Comparison of ENCODE assay signal across 22 cellular contexts in genomic region chr16:85289760-85290625, GRCh38.
A peak's percentile ranks its signal among the peaks of the same experiment; 100 is the strongest.
DNase-seq lines count a peak whose midpoint lies in the region; ATAC-seq and TF ChIP-seq lines count a peak whose summit lies in the region.
"Had no signal": no experiment of that assay in that cellular context is flagged by ENCODE, and none has a peak within 500 bp of the region (broad histone marks: within the 10 kb centered on the region; RNA-seq: fewer than 3 reads in every experiment).

No MANE protein-coding gene starts in this region.

- POLR2A ChIA-PET in Panc1 (lab: Charles Lee), result interaction anchor here (1.0 kb wide), 1 partner anchor 22 kb away, joined by 8 read pairs; no protein-coding TSS in a partner anchor

- H3K27ac ChIP-seq in Panc1 (ENCODE audit: low read length) (peak overlapping the region; percentile 76; the same call in 1 of the 2 replicates), neuronal stem cell (replicated peaks; ENCODE audit: low read length) (no peak overlapping the region)
- H3K27ac ChIP-seq: HL-60 had no signal

- TF ChIP-seq CTCF in BE2C (IDR thresholded peaks at IDR 0.05; ENCODE audit: low read depth, low read length) (peak; percentile 17; the same call in 1 of the 2 replicates), Panc1 (IDR thresholded peaks at IDR 0.05) (no peak)

- H3K9me3 ChIP-seq in BE2C (no peaks in the 10 kb centered on the region), Panc1 (ENCODE audit: control insufficient read depth, insufficient read depth, low read depth, low read length) (no peaks in the 10 kb centered on the region), neuronal stem cell (replicated peaks in 1 of 2; ENCODE audit: control insufficient read depth in 2 of 2, insufficient read depth in 1 of 2, low read depth in 1 of 2, low read length in 2 of 2) (peaks cover 0 to 3% of the 10 kb centered on the region in 2 donors)
- H3K9me3 ChIP-seq: heart left ventricle had no signal

- H3K27ac Mint-ChIP-seq in dendritic cell treated with granulocyte-macrophage colony-stimulating factor and Interleukin-4, amounts not matched to agents 40 ng/mL and 50 ng/mL, for 4 days, result peak overlapping the region; percentile 92
- H3K27ac Mint-ChIP-seq: activated CD4-positive, alpha-beta memory T cell treated with anti-CD3 and anti-CD28 coated beads, Interleukin-2, amount 10 ng/mL, durations not matched to agents 7 days and 5 days; stimulated activated naive B cell treated with anti-CD40 and anti-IgM and Interleukin-4, amounts not matched to agents 10 μg/mL and 1 μg/mL and 100 μg/mL, for 72 hours had no signal

- BruUV-seq in Panc1 (replicated peaks; lab: Mats Ljungman, UMichigan), result no TSS peak

- no peak overlapping the region for H2BK15ac ChIP-seq in neuronal stem cell (ENCODE audit: low read length)

- peaks cover 10% of the 10 kb centered on the region for H3K27me3 Mint-ChIP-seq in dendritic cell treated with granulocyte-macrophage colony-stimulating factor and Interleukin-4, amounts not matched to agents 40 ng/mL and 50 ng/mL, for 4 days
- H3K27me3 Mint-ChIP-seq: activated CD4-positive, alpha-beta memory T cell treated with anti-CD3 and anti-CD28 coated beads, Interleukin-2, amount 10 ng/mL, durations not matched to agents 7 days and 5 days had no signal

- intact Hi-C loops in Panc1 (cut with micrococcal nuclease; ENCODE audit: unreplicated experiment), result no loop called here
- intact Hi-C loops in dendritic cell treated with granulocyte-macrophage colony-stimulating factor and Interleukin-4, amounts not matched to agents 40 ng/mL and 50 ng/mL, for 4 days (cut with micrococcal nuclease), result loop anchor here (10.0 kb wide), 1 partner anchor 175 kb away; the partner anchor contains the start of gene CIBAR2

- ATAC-seq in Panc1, result peak; percentile 43; the same call in 1 of the 2 replicates
- no peak for ATAC-seq in HG03439 (IDR thresholded peaks at IDR 0.05; ENCODE audit: unreplicated experiment)
- ATAC-seq: heart left ventricle; left cardiac atrium; SK-N-SH treated with all-trans-retinoic acid at 6 μM for 48 hours; stimulated activated naive B cell treated with anti-CD40 and anti-IgM and Interleukin-4, amounts not matched to agents 10 μg/mL and 1 μg/mL and 100 μg/mL, for 72 hours had no signal

- H4K8ac ChIP-seq in neuronal stem cell (ENCODE audit: low read depth, low read length), result no peak overlapping the region

- H3K36me3 ChIP-seq in BE2C (no peaks in the 10 kb centered on the region), Panc1 (ENCODE audit: control insufficient read depth, insufficient read depth, low read length) (no peaks in the 10 kb centered on the region), neuronal stem cell (replicated peaks in 1 of 2; ENCODE audit: control insufficient read depth in 2 of 2, insufficient read depth in 2 of 2, low read length in 2 of 2) (no peaks in the 10 kb centered on the region)
- H3K36me3 ChIP-seq: heart left ventricle had no signal

- peaks cover 38% of the 10 kb centered on the region for H3K4me1 Mint-ChIP-seq in dendritic cell treated with granulocyte-macrophage colony-stimulating factor and Interleukin-4, amounts not matched to agents 40 ng/mL and 50 ng/mL, for 4 days (ENCODE audit: low read depth)
- H3K4me1 Mint-ChIP-seq: activated CD4-positive, alpha-beta memory T cell treated with anti-CD3 and anti-CD28 coated beads, Interleukin-2, amount 10 ng/mL, durations not matched to agents 7 days and 5 days had no signal

- no peak overlapping the region for H2BK12ac ChIP-seq in neuronal stem cell (ENCODE audit: low read length)

- H3K27me3 ChIP-seq in BE2C, result no peaks in the 10 kb centered on the region
- H3K27me3 ChIP-seq in Panc1 (ENCODE audit: control insufficient read depth, insufficient read depth, low read length), result no peaks in the 10 kb centered on the region
- H3K27me3 ChIP-seq in neuronal stem cell (ENCODE audit: control insufficient read depth in 3 of 3, insufficient read depth in 3 of 3, low read depth in 1 of 3, low read length in 3 of 3), result peaks cover 0 to 15% (median 0%) of the 10 kb centered on the region in 3 experiments
- H3K27me3 ChIP-seq: heart left ventricle had no signal

- DNase-seq in BE2C (no peak), Panc1 (ENCODE audit: low read depth, low spot score) (no peak), neuronal stem cell (ENCODE audit: low spot score) (no peak), NCI-H510A (lab: John Stamatoyannopoulos, UW) (no peak), RPMI8226 (no peak), globus pallidus (ENCODE audit: low spot score) (no peak)
- DNase-seq: activated CD4-positive, alpha-beta memory T cell treated with anti-CD3 and anti-CD28 coated beads, Interleukin-2, amount 10 ng/mL, durations not matched to agents 7 days and 5 days; activated CD4-positive, CD25-positive, alpha-beta regulatory T cell; activated effector memory CD4-positive, alpha-beta T cell treated with Interleukin-2 at 50 U/mL for 16 hours; AML-193; COR-L47; dermis blood vessel endothelial cell; heart left ventricle; left cardiac atrium; NCI-H2081; NCI-H345; stimulated activated naive B cell treated with anti-CD40 and anti-IgM and Interleukin-4, amounts not matched to agents 10 μg/mL and 1 μg/mL and 100 μg/mL, for 72 hours had no signal

- in situ Hi-C loops in Panc1 (cut with HindIII; ENCODE audit: low pct_unique_long_range_greater_than_20kb, low sequenced_read_pairs), result no loop called here

- no peaks in the 10 kb centered on the region for H3K9me3 Mint-ChIP-seq in dendritic cell treated with granulocyte-macrophage colony-stimulating factor and Interleukin-4, amounts not matched to agents 40 ng/mL and 50 ng/mL, for 4 days
- H3K9me3 Mint-ChIP-seq: activated CD4-positive, alpha-beta memory T cell treated with anti-CD3 and anti-CD28 coated beads, Interleukin-2, amount 10 ng/mL, durations not matched to agents 7 days and 5 days; stimulated activated naive B cell treated with anti-CD40 and anti-IgM and Interleukin-4, amounts not matched to agents 10 μg/mL and 1 μg/mL and 100 μg/mL, for 72 hours had no signal

- WGBS in neuronal stem cell (ENCODE audit: extremely low coverage in 2 of 2, insufficient read length in 2 of 2, insufficient replicate concordance in 1 of 2), 2 donors, result no CpG with 5 or more reads among the region's 21 CpGs

- H4K91ac ChIP-seq in neuronal stem cell (ENCODE audit: low read depth, low read length, poor library complexity), result no peak overlapping the region

- H3K14ac ChIP-seq in neuronal stem cell (ENCODE audit: low read length), result no peak overlapping the region

- peak overlapping the region; percentile 65 for H3K18ac ChIP-seq in neuronal stem cell (ENCODE audit: low read length)

- no peaks in the 10 kb centered on the region for H3K79me1 ChIP-seq in neuronal stem cell (ENCODE audit: low read depth, low read length)

- no peak overlapping the region for H3K4ac ChIP-seq in neuronal stem cell (ENCODE audit: low read length)

- no peak overlapping the region for H3K9ac ChIP-seq in neuronal stem cell (ENCODE audit: low read depth, low read length, poor library complexity)
- H3K9ac ChIP-seq: parathyroid adenoma had no signal

- H2AK5ac ChIP-seq in neuronal stem cell (ENCODE audit: low read depth, low read length), result no peak overlapping the region

- no peak overlapping the region for H2AFZ ChIP-seq in neuronal stem cell (ENCODE audit: low read length)

- H3K4me3 ChIP-seq in BE2C (ENCODE audit: low read depth, low read length) (no peak overlapping the region), Panc1 (ENCODE audit: low read depth in 2 of 2, low read length in 2 of 2) (no peak overlapping the region), neuronal stem cell (ENCODE audit: low read length in 2 of 2) (no peak overlapping the region)
- H3K4me3 ChIP-seq: heart left ventricle had no signal

- no peak overlapping the region for H3K23ac ChIP-seq in neuronal stem cell (ENCODE audit: low read depth, low read length, poor library complexity)

- no peak overlapping the region for H2BK120ac ChIP-seq in neuronal stem cell (ENCODE audit: low read depth, low read length)

- no peak overlapping the region for H3K4me2 ChIP-seq in neuronal stem cell (ENCODE audit: insufficient read depth, low read length, poor library complexity, severe bottlenecking)

- no peaks in the 10 kb centered on the region for H3K36me3 Mint-ChIP-seq in dendritic cell treated with granulocyte-macrophage colony-stimulating factor and Interleukin-4, amounts not matched to agents 40 ng/mL and 50 ng/mL, for 4 days (ENCODE audit: low read depth)
- H3K36me3 Mint-ChIP-seq: stimulated activated naive B cell treated with anti-CD40 and anti-IgM and Interleukin-4, amounts not matched to agents 10 μg/mL and 1 μg/mL and 100 μg/mL, for 72 hours had no signal

- H3K4me3 Mint-ChIP-seq in dendritic cell treated with granulocyte-macrophage colony-stimulating factor and Interleukin-4, amounts not matched to agents 40 ng/mL and 50 ng/mL, for 4 days, result no peak overlapping the region
- H3K4me3 Mint-ChIP-seq: activated CD4-positive, alpha-beta memory T cell treated with anti-CD3 and anti-CD28 coated beads, Interleukin-2, amount 10 ng/mL, durations not matched to agents 7 days and 5 days; stimulated activated naive B cell treated with anti-CD40 and anti-IgM and Interleukin-4, amounts not matched to agents 10 μg/mL and 1 μg/mL and 100 μg/mL, for 72 hours had no signal

- H2BK5ac ChIP-seq in neuronal stem cell (ENCODE audit: low read length), result peak overlapping the region; percentile 42

- CTCF ChIA-PET in Panc1 (lab: Charles Lee), result no interaction called here

- H3K4me1 ChIP-seq in BE2C (peaks cover 30% of the 10 kb centered on the region), Panc1 (ENCODE audit: control insufficient read depth, insufficient read depth, low read length) (peaks cover 31% of the 10 kb centered on the region), neuronal stem cell (ENCODE audit: control insufficient read depth in 2 of 2, insufficient read depth in 1 of 2, low read depth in 1 of 2, low read length in 2 of 2) (peaks cover 9 to 45% of the 10 kb centered on the region in 2 donors)
